ENCODE assay signal across 9 cellular contexts in the genomic region with DNA sequence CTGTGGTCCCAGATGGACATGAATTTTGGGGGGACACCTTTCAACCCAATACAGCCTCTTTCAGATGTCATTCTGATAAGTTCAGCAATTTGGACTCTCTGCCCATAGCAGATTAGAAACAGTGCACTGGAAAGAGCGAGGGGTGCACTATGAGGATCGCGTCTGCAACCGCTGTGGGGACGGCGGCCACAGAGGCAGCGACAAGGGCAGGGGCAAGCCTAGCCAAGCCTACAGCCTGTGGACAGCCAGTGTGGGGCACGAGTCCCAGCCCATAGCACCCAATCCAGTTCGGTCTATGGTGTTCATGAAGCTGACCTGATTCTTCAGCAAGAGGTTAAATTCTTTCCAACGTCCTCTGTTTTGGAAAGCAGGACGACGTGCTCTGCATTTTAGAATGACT. TPM values are rescaled to one million over a fixed set of nuclear protein-coding genes. Genes with fewer than 3 reads are reported as not detected.
"Had no signal": no experiment of that assay in that cellular context is flagged by ENCODE, and none has a peak within 500 bp of the region (broad histone marks: within the 10 kb centered on the region; RNA-seq: fewer than 3 reads in every experiment).

No MANE protein-coding gene starts in this region.

- H3K27ac ChIP-seq: GM23248, HL-60 had no signal

- DNase-seq: GM23248, GOT3, H7, HFFc6 had no signal

- H3K27ac Mint-ChIP-seq: HFFc6 had no signal

- H3K4me1 ChIP-seq: HAP-1 had no signal

- H3K4me3 Mint-ChIP-seq: HFFc6 had no signal

- H3K36me3 ChIP-seq: HAP-1 had no signal

- H3K4me3 ChIP-seq: GM23248, HAP-1, K562 had no signal

- ATAC-seq: HCT116, HepG2 had no signal

- H3K9me3 Mint-ChIP-seq: HFFc6 had no signal

- H2AFZ ChIP-seq: GM23248 had no signal

- H3K9ac ChIP-seq: GM23248 had no signal

RNA-seq across cellular contexts. Expression of gene NSG1, which starts 9.7 kb away (rescaled TPM):
- total RNA-seq: HepG2, K562 had no signal
- polyA plus RNA-seq: HepG2, K562 had no signal
